In genomic region chr3:168807426-168807825, GRCh38 we compare ENCODE assay signal across 1 cellular context.
A peak's percentile ranks its signal among the peaks of the same experiment; 100 is the strongest.
TF ChIP-seq lines count a peak whose summit lies in the region.

No MANE protein-coding gene starts in this region.

TF ChIP-seq in GM23338, 12 proteins besides CTCF, POLR2A, EP300 and RAD21:
- peak; percentile 85 for TF ChIP-seq ZNF462 (CRISPR knock-in tag; IDR thresholded peaks at IDR 0.05)
- TF ChIP-seq CREB1 (CRISPR knock-in tag; IDR thresholded peaks at IDR 0.05; ENCODE audit: low read depth), result no peak
- TF ChIP-seq POLR2AphosphoS5 (IDR thresholded peaks at IDR 0.05; ENCODE audit: low read depth), result no peak
